In genomic region chr1:40257313-40257687, GRCh38 we compare ENCODE assay signal across 8 cellular contexts. TPM values are rescaled to one million over a fixed set of nuclear protein-coding genes. Genes with fewer than 3 reads are reported as not detected.
DNase-seq lines count a peak whose midpoint lies in the region; ATAC-seq and TF ChIP-seq lines count a peak whose summit lies in the region.

No MANE protein-coding gene starts in this region.

- no peaks in the 10 kb centered on the region for H3K9me3 ChIP-seq in parathyroid adenoma (ENCODE audit: control insufficient read depth, low read length)

- peak overlapping the region; percentile 94 to 99 (median 98) for H3K4me3 Mint-ChIP-seq in T-cell

- H3K9ac ChIP-seq in parathyroid adenoma, result peak overlapping the region; percentile 93

- H3K36me3 ChIP-seq in parathyroid adenoma (ENCODE audit: control insufficient read depth, insufficient read depth, low read length), result no peaks in the 10 kb centered on the region

- no peaks in the 10 kb centered on the region for H3K27me3 ChIP-seq in parathyroid adenoma (ENCODE audit: control insufficient read depth, insufficient read depth, low read length)

- peak; percentile 2 to 3 for ATAC-seq in activated CD4-positive, CD25-positive, alpha-beta regulatory T cell treated with anti-CD3 and anti-CD28 coated beads, Interleukin-2, amount 50 U/mL, for 24 hours
- ATAC-seq in HG03039 (IDR thresholded peaks at IDR 0.05; ENCODE audit: unreplicated experiment) (peak; percentile 1), T-cell (replicated peaks in 1 of 4) (peak in 3 of 4 experiments; percentile 4 to 14 (median 5)), GM18870 (IDR thresholded peaks at IDR 0.05; ENCODE audit: unreplicated experiment) (no peak)

- H3K27me3 Mint-ChIP-seq in T-cell, result no peaks in the 10 kb centered on the region

- DNase-seq in activated CD4-positive, CD25-positive, alpha-beta regulatory T cell (lab: John Stamatoyannopoulos, UW), result no peak
- DNase-seq in T-cell (peak in 4 of 34 experiments; percentile 0 to 20 (median 5)), foreskin fibroblast (no peak), NCI-H1694 treated with DMSO at 0.1 percent for 48 hours (lab: John Stamatoyannopoulos, UW) (no peak)

- CTCF ChIA-PET in T-cell (lab: Charles Lee), result interaction anchor here in 1 of 2 donors (0.7 to 3.3 kb wide), 3 partner anchors 16 to 102 kb away, joined by 6 to 18 read pairs (median 7); no protein-coding TSS in a partner anchor

- H3K9me3 Mint-ChIP-seq in T-cell, result no peaks in the 10 kb centered on the region

- H3K4me3 ChIP-seq in foreskin fibroblast (ENCODE audit: low read depth in 1 of 2, low read length in 2 of 2) (peak overlapping the region; percentile 79 to 98), parathyroid adenoma (ENCODE audit: low read depth, low read length) (peak overlapping the region; percentile 92)

- peaks cover 25% of the 10 kb centered on the region for H3K36me3 Mint-ChIP-seq in T-cell

- H3K27ac Mint-ChIP-seq in T-cell, result peak overlapping the region; percentile 100

- peak overlapping the region; percentile 85 for H3K4me2 ChIP-seq in parathyroid adenoma (ENCODE audit: low read length)

- H3K79me2 ChIP-seq in parathyroid adenoma, result no peaks in the 10 kb centered on the region

- peak overlapping the region; percentile 93 for H3K27ac ChIP-seq in parathyroid adenoma

- peak overlapping the region; percentile 97 for H2AFZ ChIP-seq in parathyroid adenoma

- no peak for TF ChIP-seq CTCF in foreskin fibroblast (IDR thresholded peaks at IDR 0.05; ENCODE audit: low read depth, low read length)
- no peak for TF ChIP-seq CTCF in parathyroid adenoma (IDR thresholded peaks at IDR 0.05)

- H3K4me1 Mint-ChIP-seq in T-cell, result peaks cover 31 to 60% (median 54%) of the 10 kb centered on the region in 3 donors

- POLR2A ChIA-PET in T-cell (lab: Charles Lee), result interaction anchor here in 1 of 2 donors (0.7 to 1.0 kb wide), 2 partner anchors 17 to 1375 kb away, joined by 4 to 12 read pairs; no protein-coding TSS in a partner anchor

- peaks cover 5% of the 10 kb centered on the region for H3K4me1 ChIP-seq in parathyroid adenoma

RNA-seq across cellular contexts. Expression of gene ZMPSTE24, which starts 0.7 kb away (rescaled TPM):
- total RNA-seq in T-cell, result 10 to 100 TPM; 12.4 to 16.9 (median 15.2) TPM

RNA-seq across cellular contexts. Expression of gene TMCO2, which starts 9.6 kb away (rescaled TPM):
- not detected for total RNA-seq in T-cell

RNA-seq across cellular contexts. Expression of gene COL9A2, which starts 59.8 kb away (rescaled TPM):
- total RNA-seq in T-cell, result 1 to 10 TPM; 3.5 to 4.6 (median 3.8) TPM
